Comparison of ENCODE assay signal across 20 cellular contexts in genomic region chr16:84827897-84828296, GRCh38. TPM values are rescaled to one million over a fixed set of nuclear protein-coding genes. Genes with fewer than 3 reads are reported as not detected.
DNase-seq lines count a peak whose midpoint lies in the region; ATAC-seq and TF ChIP-seq lines count a peak whose summit lies in the region.
"Had no signal": no experiment of that assay in that cellular context is flagged by ENCODE, and none has a peak within 500 bp of the region (broad histone marks: within the 10 kb centered on the region; RNA-seq: fewer than 3 reads in every experiment).

No MANE protein-coding gene starts in this region.

- H3K9ac ChIP-seq in mucosa of stomach (ENCODE audit: low read length) = peak overlapping the region; percentile 41

- TF ChIP-seq CTCF in coronary artery (IDR thresholded peaks at IDR 0.05) (no peak), testis (IDR thresholded peaks at IDR 0.05) (no peak)

- H3K4me1 ChIP-seq in mucosa of stomach (ENCODE audit: control insufficient read depth, insufficient read depth, low read length) = peaks cover 9% of the 10 kb centered on the region
- H3K4me1 ChIP-seq in testis = peaks cover 35% of the 10 kb centered on the region
- H3K4me1 ChIP-seq: pancreas had no signal

- H3K4me3 ChIP-seq in coronary artery = no peak overlapping the region
- no peak overlapping the region for H3K4me3 ChIP-seq in mucosa of stomach (ENCODE audit: low read length)
- no peak overlapping the region for H3K4me3 ChIP-seq in testis
- H3K4me3 ChIP-seq: dorsolateral prefrontal cortex, pancreas had no signal

- ATAC-seq in HG02852 (IDR thresholded peaks at IDR 0.05; ENCODE audit: unreplicated experiment) = no peak
- no peak for ATAC-seq in sciatic nerve
- ATAC-seq: activated naive CD4-positive, alpha-beta T cell treated with anti-CD3 and anti-CD28 coated beads, Interleukin-2, amount 50 U/mL, for 72 hours; stimulated activated memory B cell treated with anti-CD40 and anti-IgM and Interleukin-4, amounts not matched to agents 10 μg/mL and 1 μg/mL and 100 μg/mL, for 72 hours had no signal

- H3K36me3 ChIP-seq in mucosa of stomach (ENCODE audit: control insufficient read depth, insufficient read depth, low read length) (no peaks in the 10 kb centered on the region), testis (ENCODE audit: low read depth, missing control alignments) (no peaks in the 10 kb centered on the region)
- H3K36me3 ChIP-seq: brain microvascular endothelial cell, pancreas had no signal

- intact Hi-C loops in testis (cut with DNase I; ENCODE audit: low total_unique reads) (no loop called here), sciatic nerve (cut with DNase I) (no loop called here)

- peak; percentile 71 for DNase-seq in ELF-1 (ENCODE audit: low read depth, low spot score)
- DNase-seq in coronary artery (ENCODE audit: low spot score) = no peak
- no peak for DNase-seq in testis
- no peak for DNase-seq in stimulated activated CD4-positive, alpha-beta T cell treated with anti-CD3 and anti-CD28 coated beads, Interleukin-4, amount 100 ng/mL, for 24 hours
- DNase-seq in sciatic nerve (ENCODE audit: low spot score) = no peak
- no peak for DNase-seq in NCI-H128 (lab: John Stamatoyannopoulos, UW; ENCODE audit: unreplicated experiment)
- DNase-seq: activated CD4-positive, alpha-beta T cell treated with anti-CD3 and anti-CD28 coated beads, Interleukin-2, amount 50 U/mL, for 4 hours; activated T-cell treated with anti-CD3 and anti-CD28 coated beads, Interleukin-2, amount 50 U/mL, for 24 hours; brain microvascular endothelial cell; COR-L47; dorsolateral prefrontal cortex; erythroblast; NCI-H2029; NCI-H510A treated with DMSO at 0.1 percent for 48 hours; pancreas; Right ventricle myocardium superior had no signal

- TF ChIP-seq POLR2A in testis (IDR thresholded peaks at IDR 0.05) = no peak

- H3K27me3 ChIP-seq in mucosa of stomach (ENCODE audit: control insufficient read depth, insufficient read depth, low read length) (no peaks in the 10 kb centered on the region), testis (no peaks in the 10 kb centered on the region)
- H3K27me3 ChIP-seq: brain microvascular endothelial cell, dorsolateral prefrontal cortex, pancreas had no signal

- H3K9me3 ChIP-seq in mucosa of stomach (ENCODE audit: control insufficient read depth, low read length) (no peaks in the 10 kb centered on the region), testis (no peaks in the 10 kb centered on the region)
- H3K9me3 ChIP-seq: pancreas had no signal

- H3K27ac ChIP-seq in coronary artery = peak overlapping the region; percentile 10 to 78
- H3K27ac ChIP-seq in testis = peak overlapping the region; percentile 68 to 77
- H3K27ac ChIP-seq: pancreas had no signal

- WGBS in testis, 2 donors = 80 to 85% methylated on average over 15 of the region's 15 CpGs

RNA-seq across cellular contexts. Expression of gene CRISPLD2, which starts 8.1 kb away (rescaled TPM):
- total RNA-seq in testis (10 to 100 TPM; 47.7 to 59.6 TPM), sciatic nerve (118 TPM)
- 48.8 TPM for polyA plus RNA-seq in testis (ENCODE audit: insufficient read depth, low read depth, low replicate concordance)
